8 cellular contexts compared by ENCODE assay signal in genomic region chr4:40749717-40750460, GRCh38. TPM values are rescaled to one million over a fixed set of nuclear protein-coding genes. Genes with fewer than 3 reads are reported as not detected.
DNase-seq lines count a peak whose midpoint lies in the region; ATAC-seq and TF ChIP-seq lines count a peak whose summit lies in the region.

TSS of gene NSUN7 (plus strand) at chr4:40749955. CDS start at chr4:40750694, 739 bp downstream.

- H2AK5ac ChIP-seq in H9 (ENCODE audit: insufficient read length, low read length), result no peak within 1 kb of the TSS

- no peak within 1 kb of the TSS for H2BK12ac ChIP-seq in H9 (ENCODE audit: insufficient read length, low read depth, low read length)

- H2BK15ac ChIP-seq in H9 (ENCODE audit: low read depth, low read length), result no peak within 1 kb of the TSS

- no peak within 1 kb of the TSS for H2AFZ ChIP-seq in H9 (ENCODE audit: low read length)

- peak within 1 kb of the TSS; percentile 85 to 98 (median 94) for H3K27ac Mint-ChIP-seq in H9

- H2BK5ac ChIP-seq in H9 (ENCODE audit: insufficient read length, low read length), result no peak within 1 kb of the TSS

- peak within 1 kb of the TSS; percentile 54 to 70 for H3K4me3 ChIP-seq in ascending aorta
- H3K4me3 ChIP-seq in skeletal muscle tissue (ENCODE audit: low read length in 3 of 3), result peak within 1 kb of the TSS; percentile 39 to 65 (median 47)

- H3K4ac ChIP-seq in H9 (ENCODE audit: low read depth, low read length), result no peak within 1 kb of the TSS

- DNase-seq in DMS153 treated with DMSO at 0.1 percent for 48 hours (lab: John Stamatoyannopoulos, UW; ENCODE audit: unreplicated experiment) (peak; percentile 11), H9 (peak; percentile 96), NCI-H510A (lab: John Stamatoyannopoulos, UW) (peak; percentile 74), ascending aorta (ENCODE audit: low spot score in 2 of 2) (peak in 1 of 2 donors; percentile 71), iPS-NIHi7 (ENCODE audit: extremely low spot score) (peak; percentile 89), foreskin melanocyte (no peak)

- ATAC-seq in GM21528 (IDR thresholded peaks at IDR 0.05; ENCODE audit: low FRiP score, unreplicated experiment), result no peak

- peak within 1 kb of the TSS; percentile 93 for H3K4me2 ChIP-seq in H9 (ENCODE audit: insufficient read depth, insufficient read length, low read length)

- H3K4me1 ChIP-seq in H9 (ENCODE audit: insufficient read depth, low read length), result peaks cover 4% of the 10 kb centered on the region; the same call in 1 of the 2 replicates
- no peaks in the 10 kb centered on the region for H3K4me1 ChIP-seq in ascending aorta
- peaks cover 2 to 10% (median 6%) of the 10 kb centered on the region in 3 donors for H3K4me1 ChIP-seq in skeletal muscle tissue (ENCODE audit: control insufficient read depth in 3 of 3, insufficient read depth in 3 of 3, low read length in 3 of 3)

- peak within 1 kb of the TSS; percentile 97 for H3K18ac ChIP-seq in H9 (ENCODE audit: insufficient read length, low read depth, low read length)

- H3K9me3 Mint-ChIP-seq in H9, result peaks cover 16 to 17% of the 10 kb centered on the region in 2 experiments

- H3K9ac ChIP-seq in H9 (ENCODE audit: extremely low read depth, insufficient read length, low read length) (peak within 1 kb of the TSS; percentile 88), skeletal muscle tissue (ENCODE audit: low read depth in 1 of 3, low read length in 3 of 3) (peak within 1 kb of the TSS in 1 of 3 donors; percentile 45)

- H4K8ac ChIP-seq in H9 (replicated peaks; ENCODE audit: insufficient read length, low read depth, low read length), result no peak within 1 kb of the TSS

- no peak within 1 kb of the TSS for H2BK20ac ChIP-seq in H9 (ENCODE audit: low read depth, low read length, poor library complexity, severe bottlenecking)

- H3K23me2 ChIP-seq in H9 (ENCODE audit: insufficient read length, low read depth, low read length, poor library complexity, severe bottlenecking), result peaks cover 10% of the 10 kb centered on the region

- intact Hi-C loops in ascending aorta (cut with DNase I), result loop anchor here (5.0 kb wide), 2 partner anchors 67 to 147 kb away; no protein-coding TSS in a partner anchor

- WGBS in H9 (ENCODE audit: extremely low coverage, insufficient read length, low lambda C conversion rate), result no CpG with 5 or more reads among the region's 75 CpGs

- H3K79me2 ChIP-seq in H9 (ENCODE audit: insufficient read depth, low read length), result no peaks in the 10 kb centered on the region

- no peak within 1 kb of the TSS for H4K5ac ChIP-seq in H9 (ENCODE audit: insufficient read length, low read depth, low read length)

- H2BK120ac ChIP-seq in H9 (ENCODE audit: low read depth, low read length, poor library complexity, severe bottlenecking), result no peak within 1 kb of the TSS

- peaks cover 16 to 20% of the 10 kb centered on the region in 2 experiments for H3K4me1 Mint-ChIP-seq in H9

- H3K56ac ChIP-seq in H9 (ENCODE audit: insufficient read length, low read depth, low read length), result no peak within 1 kb of the TSS

- H3K27me3 ChIP-seq in H9 (ENCODE audit: insufficient read depth, low read length), result no peaks in the 10 kb centered on the region
- no peaks in the 10 kb centered on the region for H3K27me3 ChIP-seq in ascending aorta
- H3K27me3 ChIP-seq in skeletal muscle tissue (ENCODE audit: control insufficient read depth in 3 of 3, insufficient read depth in 3 of 3, low read length in 3 of 3), result peaks cover 13 to 17% (median 15%) of the 10 kb centered on the region in 3 donors

- H3K9me3 ChIP-seq in H9 (ENCODE audit: control insufficient read depth, low read depth, low read length) (no peaks in the 10 kb centered on the region), ascending aorta (no peaks in the 10 kb centered on the region), skeletal muscle tissue (ENCODE audit: control insufficient read depth in 3 of 3, low read length in 3 of 3) (no peaks in the 10 kb centered on the region)

- H3K36me3 ChIP-seq in ascending aorta (no peaks in the 10 kb centered on the region), skeletal muscle tissue (ENCODE audit: control insufficient read depth in 3 of 3, insufficient read depth in 3 of 3, low read length in 3 of 3) (no peaks in the 10 kb centered on the region)

- no peaks in the 10 kb centered on the region for H3K27me3 Mint-ChIP-seq in H9 (ENCODE audit: low read depth)

- peak within 1 kb of the TSS; percentile 98 for H3K14ac ChIP-seq in H9 (ENCODE audit: insufficient read depth, low read length)

- no peak within 1 kb of the TSS for H3T11ph ChIP-seq in H9 (ENCODE audit: low read length)

- no peaks in the 10 kb centered on the region for H3K79me1 ChIP-seq in H9 (ENCODE audit: insufficient read depth, low read depth, low read length, poor library complexity, severe bottlenecking)

- no peak within 1 kb of the TSS for H3K23ac ChIP-seq in H9 (ENCODE audit: insufficient read length, low read depth, low read length)

- peaks cover 28 to 32% (median 29%) of the 10 kb centered on the region in 3 experiments for H3K36me3 Mint-ChIP-seq in H9 (ENCODE audit: insufficient read depth in 1 of 3, low read depth in 3 of 3)

- no peaks in the 10 kb centered on the region for H4K20me1 ChIP-seq in H9 (ENCODE audit: control insufficient read depth, insufficient read depth, insufficient read length)

- H3K4me3 Mint-ChIP-seq in H9, result peak within 1 kb of the TSS; percentile 79 to 94

- TF ChIP-seq CTCF in H9 (conservative IDR thresholded peaks at IDR 0.05) (no peak), ascending aorta (IDR thresholded peaks at IDR 0.05) (no peak)

- H4K91ac ChIP-seq in H9 (ENCODE audit: insufficient read length, low read depth, low read length), result no peak within 1 kb of the TSS

- H3K27ac ChIP-seq in H9 (ENCODE audit: insufficient read length, low read depth, low read length) (peak within 1 kb of the TSS; percentile 40), ascending aorta (peak within 1 kb of the TSS; percentile 45 to 53), skeletal muscle tissue (ENCODE audit: low read depth, low read length) (no peak within 1 kb of the TSS)

RNA-seq across cellular contexts. Expression of gene NSUN7, which starts in this region (rescaled TPM):
- total RNA-seq in H9 (2021) (15.6 and 15.9 TPM in 2 replicates), ascending aorta (5.0 TPM), skeletal muscle tissue (2.6 TPM)
